31 cellular contexts compared by ENCODE assay signal in the genomic region with DNA sequence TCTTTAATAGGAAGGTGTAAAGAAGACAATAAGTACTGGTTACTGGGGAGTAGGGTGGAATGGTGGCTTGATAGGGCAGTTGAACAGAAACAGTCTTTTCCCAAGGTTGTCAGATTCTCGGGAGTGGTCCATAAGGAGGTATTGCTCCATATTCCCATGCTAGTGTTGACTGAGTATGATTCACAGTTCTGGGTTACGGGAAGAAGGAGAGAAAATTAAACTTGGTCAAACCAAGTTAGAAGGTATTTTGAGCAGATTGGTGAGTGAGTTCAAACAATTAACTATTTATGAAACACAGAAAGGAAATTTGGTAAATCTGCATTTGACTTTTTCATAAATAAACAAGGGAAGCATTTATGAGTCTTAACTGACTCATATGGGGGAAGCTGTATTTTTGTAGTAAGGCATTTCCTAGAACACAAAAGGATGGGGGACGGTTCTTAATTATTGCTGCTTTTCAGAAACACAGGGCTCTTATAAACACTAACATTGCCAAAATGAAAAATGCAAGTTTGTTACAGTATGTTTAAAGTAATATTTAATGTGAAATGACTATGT.
A peak's percentile ranks its signal among the peaks of the same experiment; 100 is the strongest.
DNase-seq lines count a peak whose midpoint lies in the region; ATAC-seq and TF ChIP-seq lines count a peak whose summit lies in the region.
"Had no signal": no experiment of that assay in that cellular context is flagged by ENCODE, and none has a peak within 500 bp of the region (broad histone marks: within the 10 kb centered on the region; RNA-seq: fewer than 3 reads in every experiment).

No MANE protein-coding gene starts in this region.

- H3K27ac ChIP-seq in Karpas-422 (ENCODE audit: low read length) (no peak overlapping the region), mammary epithelial cell (ENCODE audit: insufficient read depth, low read depth, low read length) (no peak overlapping the region)
- H3K27ac ChIP-seq: ascending aorta, esophagus squamous epithelium, heart left ventricle, psoas muscle, sigmoid colon, SJCRH30, thyroid gland, uterus had no signal

- dilution Hi-C loops in mammary epithelial cell (cut with HindIII; ENCODE audit: low sequenced_read_pairs) = no loop called here

- H3K4me3 ChIP-seq in Karpas-422 (ENCODE audit: low read length) (no peak overlapping the region), mammary epithelial cell (replicated peaks in 1 of 3; ENCODE audit: insufficient read depth in 1 of 3, low read depth in 2 of 3, low read length in 3 of 3) (no peak overlapping the region), fibroblast of pulmonary artery (replicated peaks; ENCODE audit: low read depth, low read length) (no peak overlapping the region)
- H3K4me3 ChIP-seq: ascending aorta, esophagus squamous epithelium, heart left ventricle, psoas muscle, sigmoid colon, SJCRH30, thyroid gland, uterus had no signal

- H3K4me2 ChIP-seq in Karpas-422 (ENCODE audit: low read depth, low read length, poor library complexity, severe bottlenecking) = no peak overlapping the region
- no peak overlapping the region for H3K4me2 ChIP-seq in mammary epithelial cell (ENCODE audit: insufficient read depth, low read depth, low read length)

- H3K9ac ChIP-seq in Karpas-422 (ENCODE audit: low read length) = no peak overlapping the region
- H3K9ac ChIP-seq in mammary epithelial cell (ENCODE audit: insufficient read depth, low read length) = no peak overlapping the region

- peak; percentile 7 for DNase-seq in A172 (ENCODE audit: low spot score)
- no peak for DNase-seq in Karpas-422
- peak; percentile 13 for DNase-seq in mammary epithelial cell
- DNase-seq in fibroblast of pulmonary artery (ENCODE audit: low read depth) = peak; percentile 64
- DNase-seq in SK-N-DZ (ENCODE audit: low spot score) = no peak
- no peak for DNase-seq in progenitor cell of endocrine pancreas (ENCODE audit: low spot score, unreplicated experiment)
- DNase-seq in activated CD8-positive, alpha-beta T cell treated with anti-CD3 and anti-CD28 coated beads, Interleukin-2, amount 10 ng/mL, durations not matched to agents 7 days and 5 days = no peak
- DNase-seq in activated CD8-positive, alpha-beta memory T cell treated with anti-CD3 and anti-CD28 coated beads, Interleukin-2, amount 10 ng/mL, durations not matched to agents 7 days and 5 days = no peak
- DNase-seq: 8988T; activated CD4-positive, alpha-beta T cell treated with anti-CD3 and anti-CD28 coated beads, Interleukin-2, amount 10 ng/mL, durations not matched to agents 24 days and 14 days; activated effector memory CD4-positive, alpha-beta T cell treated with anti-CD3 and anti-CD28 coated beads, Interleukin-2, amount 50 U/mL, for 16 hours; activated T-cell treated with anti-CD3 and anti-CD28 coated beads, Interleukin-2, amount 50 U/mL, for 1 hour; esophagus squamous epithelium; HCEC 1CT; heart left ventricle; midbrain; naive thymus-derived CD4-positive, alpha-beta T cell; NCI-H1048; NCI-H1694 treated with DMSO at 0.1 percent for 48 hours; NCI-H2171; NCI-H82; psoas muscle; sigmoid colon; SJCRH30; stimulated activated CD4-positive, alpha-beta T cell treated with anti-CD3 and anti-CD28 coated beads, Interleukin-4, amount 100 ng/mL, for 1 hour; thyroid gland; uterus had no signal

- CTCF ChIA-PET in mammary epithelial cell (lab: Charles Lee; ENCODE audit: low non-redundant PET) = no interaction called here
- CTCF ChIA-PET in activated CD8-positive, alpha-beta T cell treated with anti-CD3 and anti-CD28 coated beads, Interleukin-2, amount 10 ng/mL, durations not matched to agents 7 days and 5 days (lab: Charles Lee) = no interaction called here
- CTCF ChIA-PET in activated CD8-positive, alpha-beta memory T cell treated with anti-CD3 and anti-CD28 coated beads, Interleukin-2, amount 10 ng/mL, durations not matched to agents 7 days and 5 days (lab: Charles Lee) = no interaction called here

- H3K27ac Mint-ChIP-seq in progenitor cell of endocrine pancreas = no peak overlapping the region
- no peak overlapping the region for H3K27ac Mint-ChIP-seq in activated CD8-positive, alpha-beta T cell treated with anti-CD3 and anti-CD28 coated beads, Interleukin-2, amount 10 ng/mL, durations not matched to agents 7 days and 5 days
- H3K27ac Mint-ChIP-seq in activated CD8-positive, alpha-beta memory T cell treated with anti-CD3 and anti-CD28 coated beads, Interleukin-2, amount 10 ng/mL, durations not matched to agents 7 days and 5 days = no peak overlapping the region
- H3K27ac Mint-ChIP-seq: activated CD4-positive, alpha-beta T cell treated with anti-CD3 and anti-CD28 coated beads, Interleukin-2, amount 10 ng/mL, durations not matched to agents 24 days and 14 days; activated naive CD8-positive, alpha-beta T cell; dendritic cell treated with granulocyte-macrophage colony-stimulating factor and Interleukin-4, amounts not matched to agents 40 ng/mL and 50 ng/mL, for 4 days; naive thymus-derived CD4-positive, alpha-beta T cell had no signal

- POLR2A ChIA-PET in activated CD8-positive, alpha-beta T cell treated with anti-CD3 and anti-CD28 coated beads, Interleukin-2, amount 10 ng/mL, durations not matched to agents 7 days and 5 days (lab: Charles Lee) = no interaction called here

- H3K79me2 ChIP-seq in Karpas-422 (ENCODE audit: low read length) (no peaks in the 10 kb centered on the region), mammary epithelial cell (ENCODE audit: insufficient read depth, low read length) (no peaks in the 10 kb centered on the region)

- H3K4me1 Mint-ChIP-seq in progenitor cell of endocrine pancreas (ENCODE audit: low read depth) = no peaks in the 10 kb centered on the region
- H3K4me1 Mint-ChIP-seq in activated CD8-positive, alpha-beta T cell treated with anti-CD3 and anti-CD28 coated beads, Interleukin-2, amount 10 ng/mL, durations not matched to agents 7 days and 5 days (ENCODE audit: low read depth) = no peaks in the 10 kb centered on the region
- H3K4me1 Mint-ChIP-seq in activated CD8-positive, alpha-beta memory T cell treated with anti-CD3 and anti-CD28 coated beads, Interleukin-2, amount 10 ng/mL, durations not matched to agents 7 days and 5 days = no peaks in the 10 kb centered on the region
- H3K4me1 Mint-ChIP-seq: activated CD4-positive, alpha-beta T cell treated with anti-CD3 and anti-CD28 coated beads, Interleukin-2, amount 10 ng/mL, durations not matched to agents 24 days and 14 days; central memory CD8-positive, alpha-beta T cell; naive thymus-derived CD4-positive, alpha-beta T cell had no signal

- WGBS in mammary epithelial cell (ENCODE audit: low coverage, missing lambda C conversion rate) = 80% methylated on average over 3 of the region's 3 CpGs

- TF ChIP-seq CTCF in mammary epithelial cell (conservative IDR thresholded peaks at IDR 0.05 in 1 of 2, IDR thresholded peaks at IDR 0.05 in 1 of 2; ENCODE audit: extremely low read depth in 1 of 2, insufficient read depth in 1 of 2, low read depth in 1 of 2, low read length in 2 of 2) (no peak), fibroblast of pulmonary artery (IDR thresholded peaks at IDR 0.05; ENCODE audit: low read length, missing control alignments) (no peak), progenitor cell of endocrine pancreas (IDR thresholded peaks at IDR 0.05; ENCODE audit: unreplicated experiment) (no peak)

- no peaks in the 10 kb centered on the region for H3K9me2 ChIP-seq in Karpas-422 (replicated peaks; ENCODE audit: insufficient read depth, low read length)

- H3K36me3 ChIP-seq in Karpas-422 (ENCODE audit: insufficient read depth, low read length) (no peaks in the 10 kb centered on the region), mammary epithelial cell (ENCODE audit: insufficient read depth, low read length) (no peaks in the 10 kb centered on the region)
- H3K36me3 ChIP-seq: ascending aorta, esophagus squamous epithelium, heart left ventricle, sigmoid colon, SJCRH30, thyroid gland, uterus had no signal

- no peak overlapping the region for H3K4me3 Mint-ChIP-seq in progenitor cell of endocrine pancreas (ENCODE audit: low read depth)
- no peak overlapping the region for H3K4me3 Mint-ChIP-seq in activated CD8-positive, alpha-beta T cell treated with anti-CD3 and anti-CD28 coated beads, Interleukin-2, amount 10 ng/mL, durations not matched to agents 7 days and 5 days
- H3K4me3 Mint-ChIP-seq in activated CD8-positive, alpha-beta memory T cell treated with anti-CD3 and anti-CD28 coated beads, Interleukin-2, amount 10 ng/mL, durations not matched to agents 7 days and 5 days = no peak overlapping the region
- H3K4me3 Mint-ChIP-seq: activated CD4-positive, alpha-beta T cell treated with anti-CD3 and anti-CD28 coated beads, Interleukin-2, amount 10 ng/mL, durations not matched to agents 24 days and 14 days; activated naive CD8-positive, alpha-beta T cell; central memory CD8-positive, alpha-beta T cell; dendritic cell treated with granulocyte-macrophage colony-stimulating factor and Interleukin-4, amounts not matched to agents 40 ng/mL and 50 ng/mL, for 4 days; naive thymus-derived CD4-positive, alpha-beta T cell had no signal

- intact Hi-C loops in mammary epithelial cell (cut with micrococcal nuclease) = no loop called here

- H3K9me3 ChIP-seq in Karpas-422 (ENCODE audit: low read length) (peaks cover 9% of the 10 kb centered on the region; the same call in 1 of the 2 replicates), mammary epithelial cell (replicated peaks; ENCODE audit: insufficient read depth, low read length) (no peaks in the 10 kb centered on the region)
- H3K9me3 ChIP-seq: ascending aorta, psoas muscle, SJCRH30, thyroid gland, uterus had no signal

- H4K20me1 ChIP-seq in Karpas-422 (ENCODE audit: insufficient read depth, low read depth, low read length) (no peaks in the 10 kb centered on the region), mammary epithelial cell (ENCODE audit: insufficient read depth, low read length) (no peaks in the 10 kb centered on the region)

- ATAC-seq in activated CD8-positive, alpha-beta T cell treated with anti-CD3 and anti-CD28 coated beads, Interleukin-2, amount 10 ng/mL, durations not matched to agents 7 days and 5 days = no peak
- no peak for ATAC-seq in activated CD8-positive, alpha-beta memory T cell treated with anti-CD3 and anti-CD28 coated beads, Interleukin-2, amount 10 ng/mL, durations not matched to agents 7 days and 5 days
- ATAC-seq: heart left ventricle; naive thymus-derived CD4-positive, alpha-beta T cell; psoas muscle had no signal

- H2AFZ ChIP-seq in Karpas-422 (ENCODE audit: low read length) (0 out of 2 replicates have a peak overlapping the region, but pooled peaks have one; percentile 14), mammary epithelial cell (ENCODE audit: low read depth, low read length) (no peak overlapping the region)

- no peaks in the 10 kb centered on the region for H3K27me3 Mint-ChIP-seq in progenitor cell of endocrine pancreas
- H3K27me3 Mint-ChIP-seq in activated CD8-positive, alpha-beta T cell treated with anti-CD3 and anti-CD28 coated beads, Interleukin-2, amount 10 ng/mL, durations not matched to agents 7 days and 5 days (ENCODE audit: low read depth) = no peaks in the 10 kb centered on the region
- H3K27me3 Mint-ChIP-seq in activated CD8-positive, alpha-beta memory T cell treated with anti-CD3 and anti-CD28 coated beads, Interleukin-2, amount 10 ng/mL, durations not matched to agents 7 days and 5 days = no peaks in the 10 kb centered on the region
- H3K27me3 Mint-ChIP-seq: activated CD4-positive, alpha-beta T cell treated with anti-CD3 and anti-CD28 coated beads, Interleukin-2, amount 10 ng/mL, durations not matched to agents 24 days and 14 days; activated naive CD8-positive, alpha-beta T cell; central memory CD8-positive, alpha-beta T cell; dendritic cell treated with granulocyte-macrophage colony-stimulating factor and Interleukin-4, amounts not matched to agents 40 ng/mL and 50 ng/mL, for 4 days; naive thymus-derived CD4-positive, alpha-beta T cell had no signal

- H3K9me3 Mint-ChIP-seq in progenitor cell of endocrine pancreas (ENCODE audit: low read depth) = peaks cover 13% of the 10 kb centered on the region
- H3K9me3 Mint-ChIP-seq in activated CD8-positive, alpha-beta T cell treated with anti-CD3 and anti-CD28 coated beads, Interleukin-2, amount 10 ng/mL, durations not matched to agents 7 days and 5 days (ENCODE audit: insufficient read depth) = peaks cover 4% of the 10 kb centered on the region
- H3K9me3 Mint-ChIP-seq in activated CD8-positive, alpha-beta memory T cell treated with anti-CD3 and anti-CD28 coated beads, Interleukin-2, amount 10 ng/mL, durations not matched to agents 7 days and 5 days (ENCODE audit: low read depth) = peaks cover 11% of the 10 kb centered on the region

- H3K4me1 ChIP-seq in Karpas-422 (ENCODE audit: low read length) (no peaks in the 10 kb centered on the region), mammary epithelial cell (ENCODE audit: insufficient read depth, low read length) (no peaks in the 10 kb centered on the region)
- H3K4me1 ChIP-seq: ascending aorta, esophagus squamous epithelium, heart left ventricle, psoas muscle, sigmoid colon, SJCRH30, thyroid gland, uterus had no signal

- H3K36me3 Mint-ChIP-seq in progenitor cell of endocrine pancreas (ENCODE audit: insufficient read depth) = peaks cover 2% of the 10 kb centered on the region
- no peaks in the 10 kb centered on the region for H3K36me3 Mint-ChIP-seq in activated CD8-positive, alpha-beta T cell treated with anti-CD3 and anti-CD28 coated beads, Interleukin-2, amount 10 ng/mL, durations not matched to agents 7 days and 5 days (ENCODE audit: low read depth)
- H3K36me3 Mint-ChIP-seq in activated CD8-positive, alpha-beta memory T cell treated with anti-CD3 and anti-CD28 coated beads, Interleukin-2, amount 10 ng/mL, durations not matched to agents 7 days and 5 days = no peaks in the 10 kb centered on the region
- H3K36me3 Mint-ChIP-seq: activated naive CD8-positive, alpha-beta T cell; naive thymus-derived CD4-positive, alpha-beta T cell had no signal

- no peaks in the 10 kb centered on the region for H3K27me3 ChIP-seq in Karpas-422 (ENCODE audit: low read length)
- no peaks in the 10 kb centered on the region for H3K27me3 ChIP-seq in mammary epithelial cell (ENCODE audit: insufficient read depth, low read length)
- H3K27me3 ChIP-seq: ascending aorta, esophagus squamous epithelium, heart left ventricle, sigmoid colon, thyroid gland had no signal

- in situ Hi-C loops in mammary epithelial cell (cut with MboI; ENCODE audit: low sequenced_read_pairs in 2 of 2) = no loop called here

- BruUV-seq in mammary epithelial cell (replicated peaks; lab: Mats Ljungman, UMichigan) = no TSS peak

Comparison
In these comparisons a context has a peak if more than half of its experiments do, and no peak if none do; other contexts are left out.
1. DNase-seq: peak in A172 (single experiment), mammary epithelial cell (single experiment) and fibroblast of pulmonary artery (single experiment); none in Karpas-422 (single experiment), SK-N-DZ (single experiment), progenitor cell of endocrine pancreas (single experiment), activated CD8-positive, alpha-beta T cell treated with anti-CD3 and anti-CD28 coated beads, Interleukin-2, amount 10 ng/mL, durations not matched to agents 7 days and 5 days (single experiment) and activated CD8-positive, alpha-beta memory T cell treated with anti-CD3 and anti-CD28 coated beads, Interleukin-2, amount 10 ng/mL, durations not matched to agents 7 days and 5 days (single experiment).